In the genomic region with DNA sequence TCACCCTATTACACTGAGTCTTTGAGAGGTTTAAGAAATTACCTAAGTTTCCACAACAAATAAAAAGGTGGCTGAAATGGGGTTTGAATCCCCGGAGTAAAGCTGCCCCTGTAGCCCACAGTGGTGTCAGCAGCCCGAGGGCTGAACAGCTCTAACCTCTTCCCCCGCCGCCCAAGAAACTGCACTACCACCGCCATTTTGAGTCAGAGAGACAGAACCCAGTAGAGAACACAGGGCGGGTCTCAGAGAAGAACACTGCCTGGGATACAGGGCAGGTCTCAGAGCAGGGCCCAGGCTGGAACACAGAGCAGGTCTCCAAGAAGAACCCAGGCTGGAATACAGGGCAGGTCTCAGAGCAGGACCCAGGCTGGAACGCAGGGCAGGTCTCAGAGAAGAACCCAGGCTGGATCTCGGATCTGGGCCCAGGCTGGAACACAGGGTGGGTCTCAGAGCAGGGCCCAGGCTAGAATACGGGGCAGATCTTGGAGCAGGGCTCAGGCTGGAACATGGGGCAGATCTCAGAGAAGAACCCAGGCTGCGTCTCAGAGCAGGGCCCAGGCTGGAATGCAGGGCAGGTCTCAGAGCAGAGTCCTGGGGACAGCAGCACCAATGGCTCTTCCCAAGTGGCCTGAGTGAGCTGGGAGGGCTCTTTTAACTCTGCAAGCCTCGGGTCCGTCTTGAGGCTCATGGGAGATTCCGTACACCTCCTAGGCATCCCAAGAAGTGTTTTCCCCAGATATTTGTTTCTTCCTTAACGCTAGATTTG, we compare ENCODE assay signal across 15 cellular contexts.
DNase-seq lines count a peak whose midpoint lies in the region; ATAC-seq and TF ChIP-seq lines count a peak whose summit lies in the region.
"Had no signal": no experiment of that assay in that cellular context is flagged by ENCODE, and none has a peak within 500 bp of the region (broad histone marks: within the 10 kb centered on the region; RNA-seq: fewer than 3 reads in every experiment).

No MANE protein-coding gene starts in this region.

- H3K18ac ChIP-seq in H9 (ENCODE audit: insufficient read length, low read depth, low read length): no peak overlapping the region

- no peak overlapping the region for H3K23ac ChIP-seq in H9 (ENCODE audit: insufficient read length, low read depth, low read length)

- H4K91ac ChIP-seq in H9 (ENCODE audit: insufficient read length, low read depth, low read length): no peak overlapping the region

- H3K27ac ChIP-seq in H9 (ENCODE audit: insufficient read length, low read depth, low read length) (no peak overlapping the region), Panc1 (ENCODE audit: low read length) (no peak overlapping the region), esophagus muscularis mucosa (replicated peaks in 1 of 4) (no peak overlapping the region), ascending aorta (no peak overlapping the region)
- H3K27ac ChIP-seq: BLaER1, RWPE1 had no signal

- H2AFZ ChIP-seq in H9 (ENCODE audit: low read length): no peak overlapping the region

- CTCF ChIA-PET in Panc1 (lab: Charles Lee): interaction anchor here (0.5 to 2.6 kb wide), 2 partner anchors 136 to 537 kb away, joined by 3 to 16 read pairs; no protein-coding TSS in a partner anchor

- H3K4me3 Mint-ChIP-seq in H9: no peak overlapping the region
- H3K4me3 Mint-ChIP-seq: CD4-positive, alpha-beta T cell; GM23338 had no signal

- H3K9me3 ChIP-seq in H9 (ENCODE audit: control insufficient read depth, low read depth, low read length): no peaks in the 10 kb centered on the region
- H3K9me3 ChIP-seq in Panc1 (ENCODE audit: control insufficient read depth, insufficient read depth, low read depth, low read length): no peaks in the 10 kb centered on the region
- no peaks in the 10 kb centered on the region for H3K9me3 ChIP-seq in esophagus muscularis mucosa
- no peaks in the 10 kb centered on the region for H3K9me3 ChIP-seq in ascending aorta
- H3K9me3 ChIP-seq: BLaER1, Caco-2, SK-N-SH had no signal

- in situ Hi-C loops in Panc1 (cut with HindIII; ENCODE audit: low pct_unique_long_range_greater_than_20kb, low sequenced_read_pairs) (no loop called here), KBM-7 (cut with MboI; ENCODE audit: low pct_unique_long_range_greater_than_20kb, low sequenced_read_pairs) (no loop called here)

- no peak overlapping the region for H3K14ac ChIP-seq in H9 (ENCODE audit: insufficient read depth, low read length)

- peak overlapping the region in 2 of 3 experiments; percentile 28 to 79; a peak in 3 of 7 replicates for H3K27ac Mint-ChIP-seq in H9
- H3K27ac Mint-ChIP-seq: CD4-positive, alpha-beta T cell; GM23338 had no signal

- no peak overlapping the region for H2BK5ac ChIP-seq in H9 (ENCODE audit: insufficient read length, low read length)

- no peaks in the 10 kb centered on the region; the same call in 1 of the 2 replicates for H3K27me3 Mint-ChIP-seq in H9 (ENCODE audit: low read depth)

- H3K4me1 ChIP-seq in H9 (ENCODE audit: insufficient read depth, low read length): no peaks in the 10 kb centered on the region
- no peaks in the 10 kb centered on the region for H3K4me1 ChIP-seq in Panc1 (ENCODE audit: control insufficient read depth, insufficient read depth, low read length)
- no peaks in the 10 kb centered on the region for H3K4me1 ChIP-seq in esophagus muscularis mucosa
- H3K4me1 ChIP-seq in ascending aorta: no peaks in the 10 kb centered on the region
- H3K4me1 ChIP-seq: BLaER1, Caco-2 had no signal

- DNase-seq in H9 (no peak), Panc1 (ENCODE audit: low read depth, low spot score) (no peak), esophagus muscularis mucosa (ENCODE audit: extremely low spot score) (peak; percentile 89), sciatic nerve (ENCODE audit: low spot score) (no peak), KBM-7 (no peak), DMS 273 (lab: John Stamatoyannopoulos, UW; ENCODE audit: unreplicated experiment) (no peak), ascending aorta (ENCODE audit: low spot score in 2 of 2) (no peak)
- DNase-seq: NCI-H2081 treated with DMSO at 0.1 percent for 48 hours, SIG-M5 had no signal

- H3K36me3 ChIP-seq in Panc1 (ENCODE audit: control insufficient read depth, insufficient read depth, low read length) (no peaks in the 10 kb centered on the region), esophagus muscularis mucosa (no peaks in the 10 kb centered on the region), ascending aorta (no peaks in the 10 kb centered on the region)
- H3K36me3 ChIP-seq: BLaER1 had no signal

- H2BK120ac ChIP-seq in H9 (ENCODE audit: low read depth, low read length, poor library complexity, severe bottlenecking): no peak overlapping the region

- TF ChIP-seq POLR2A in esophagus muscularis mucosa (IDR thresholded peaks at IDR 0.05; ENCODE audit: low read depth): no peak

- H3K79me2 ChIP-seq in H9 (ENCODE audit: insufficient read depth, low read length): no peaks in the 10 kb centered on the region

- ATAC-seq in Panc1: peak; percentile 46; the same call in 1 of the 2 replicates
- peak; percentile 26 for ATAC-seq in sciatic nerve

- intact Hi-C loops in Panc1 (cut with micrococcal nuclease; ENCODE audit: unreplicated experiment) (no loop called here), esophagus muscularis mucosa (cut with DNase I) (loop anchor here (5.0 kb wide), 1 partner anchor 318 kb away; no protein-coding TSS in a partner anchor), sciatic nerve (cut with DNase I) (loop anchor here (5.0 kb wide), 1 partner anchor 138 kb away; no protein-coding TSS in a partner anchor), ascending aorta (cut with DNase I) (no loop called here)

- H3K9ac ChIP-seq in H9 (ENCODE audit: extremely low read depth, insufficient read length, low read length): no peak overlapping the region
- H3K9ac ChIP-seq: BLaER1, SK-N-SH had no signal

- H3K36me3 Mint-ChIP-seq in H9 (ENCODE audit: insufficient read depth in 1 of 3, low read depth in 3 of 3): no peaks in the 10 kb centered on the region

- H2AK5ac ChIP-seq in H9 (ENCODE audit: insufficient read length, low read length): no peak overlapping the region

- H3K56ac ChIP-seq in H9 (ENCODE audit: insufficient read length, low read depth, low read length): no peak overlapping the region

- no peak overlapping the region for H3K4me2 ChIP-seq in H9 (ENCODE audit: insufficient read depth, insufficient read length, low read length)
- H3K4me2 ChIP-seq: BLaER1, GM23338, SK-N-SH had no signal

- no peak overlapping the region for H2BK20ac ChIP-seq in H9 (ENCODE audit: low read depth, low read length, poor library complexity, severe bottlenecking)

- H3K27me3 ChIP-seq in H9 (ENCODE audit: insufficient read depth, low read length) (no peaks in the 10 kb centered on the region), Panc1 (ENCODE audit: control insufficient read depth, insufficient read depth, low read length) (peaks cover 6% of the 10 kb centered on the region), esophagus muscularis mucosa (no peaks in the 10 kb centered on the region), ascending aorta (no peaks in the 10 kb centered on the region)
- H3K27me3 ChIP-seq: BLaER1 had no signal

- BruUV-seq in Panc1 (replicated peaks; lab: Mats Ljungman, UMichigan): no TSS peak

- POLR2A ChIA-PET in Panc1 (lab: Charles Lee): no interaction called here

- no CpG with 5 or more reads among the region's 14 CpGs for WGBS in H9 (ENCODE audit: extremely low coverage, insufficient read length, low lambda C conversion rate)
- 83% methylated on average over 13 of the region's 14 CpGs for WGBS in esophagus muscularis mucosa

- H3K4me3 ChIP-seq in Panc1 (ENCODE audit: low read depth in 2 of 2, low read length in 2 of 2): no peak overlapping the region
- H3K4me3 ChIP-seq in esophagus muscularis mucosa: no peak overlapping the region
- H3K4me3 ChIP-seq in ascending aorta: no peak overlapping the region
- H3K4me3 ChIP-seq: BLaER1, GM23338 had no signal

- H3K9me3 Mint-ChIP-seq in H9: no peaks in the 10 kb centered on the region
- H3K9me3 Mint-ChIP-seq: CD4-positive, alpha-beta T cell; GM23338 had no signal

- no peak overlapping the region for H3K4ac ChIP-seq in H9 (ENCODE audit: low read depth, low read length)

- no peak overlapping the region for H3T11ph ChIP-seq in H9 (ENCODE audit: low read length)

- no peaks in the 10 kb centered on the region for H3K23me2 ChIP-seq in H9 (ENCODE audit: insufficient read length, low read depth, low read length, poor library complexity, severe bottlenecking)

- TF ChIP-seq EP300 in esophagus muscularis mucosa (IDR thresholded peaks at IDR 0.05): no peak

- H2BK15ac ChIP-seq in H9 (ENCODE audit: low read depth, low read length): no peak overlapping the region

- H2BK12ac ChIP-seq in H9 (ENCODE audit: insufficient read length, low read depth, low read length): no peak overlapping the region

- no peak overlapping the region for H4K5ac ChIP-seq in H9 (ENCODE audit: insufficient read length, low read depth, low read length)

- H3K4me1 Mint-ChIP-seq in H9: peaks cover 8 to 10% of the 10 kb centered on the region in 2 experiments; a peak in 3 of 4 replicates
- H3K4me1 Mint-ChIP-seq: GM23338 had no signal

- no peak overlapping the region for H4K8ac ChIP-seq in H9 (replicated peaks; ENCODE audit: insufficient read length, low read depth, low read length)

- TF ChIP-seq CTCF in H9 (conservative IDR thresholded peaks at IDR 0.05) (no peak), Panc1 (IDR thresholded peaks at IDR 0.05) (no peak), esophagus muscularis mucosa (IDR thresholded peaks at IDR 0.05) (no peak), ascending aorta (IDR thresholded peaks at IDR 0.05) (no peak)

- no peaks in the 10 kb centered on the region for H4K20me1 ChIP-seq in H9 (ENCODE audit: control insufficient read depth, insufficient read depth, insufficient read length)
- H4K20me1 ChIP-seq: BLaER1 had no signal

- no peaks in the 10 kb centered on the region for H3K79me1 ChIP-seq in H9 (ENCODE audit: insufficient read depth, low read depth, low read length, poor library complexity, severe bottlenecking)

Comparison
In these comparisons a context has a peak if more than half of its experiments do, and no peak if none do; other contexts are left out.
1. intact Hi-C loops: an anchor here in esophagus muscularis mucosa (5.0 kb wide) and sciatic nerve (5.0 kb wide); none called in Panc1 and ascending aorta.